21 cellular contexts compared by ENCODE assay signal in the genomic region with DNA sequence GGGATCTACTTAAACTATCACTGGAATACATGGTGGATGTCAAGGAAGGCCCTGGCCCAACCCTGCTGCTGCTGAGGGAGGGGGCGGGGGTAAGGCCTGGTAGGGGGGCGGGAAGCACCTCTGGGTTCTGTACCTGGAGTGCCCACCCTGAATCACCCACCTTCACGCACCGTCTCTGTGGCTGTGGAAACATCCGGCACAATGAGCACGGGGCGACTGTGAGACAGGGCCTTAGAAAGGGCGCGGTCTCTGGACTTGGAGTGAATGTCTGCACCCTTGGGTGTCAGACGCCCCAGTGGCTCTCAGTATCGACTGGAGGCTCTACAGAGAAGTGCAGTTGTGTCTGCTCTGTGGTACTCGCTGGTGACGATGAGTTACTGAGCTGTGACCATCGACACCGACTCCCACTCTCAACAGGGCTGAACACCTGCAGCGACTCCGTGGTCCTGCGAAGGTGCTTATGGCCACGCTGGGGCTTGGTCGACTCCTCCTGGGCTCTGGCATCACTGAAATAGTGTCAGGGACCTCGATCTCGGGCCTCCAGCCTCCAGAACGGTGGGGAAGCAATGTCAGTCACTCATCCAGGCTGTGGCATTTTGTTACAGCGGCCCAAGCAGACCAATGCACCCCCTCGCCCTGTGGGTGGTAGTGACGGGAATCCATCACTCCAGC. TPM values are rescaled to one million over a fixed set of nuclear protein-coding genes. Genes with fewer than 3 reads are reported as not detected.
DNase-seq lines count a peak whose midpoint lies in the region; ATAC-seq, FAIRE-seq and TF ChIP-seq lines count a peak whose summit lies in the region.
"Had no signal": no experiment of that assay in that cellular context is flagged by ENCODE, and none has a peak within 500 bp of the region (broad histone marks: within the 10 kb centered on the region; RNA-seq: fewer than 3 reads in every experiment).

No MANE protein-coding gene starts in this region.

- no peak overlapping the region for H3K27ac ChIP-seq in right atrium auricular region
- no peak overlapping the region for H3K27ac ChIP-seq in K562 (ENCODE audit: extremely low read depth, low read depth, low read length)
- no peak overlapping the region for H3K27ac ChIP-seq in aorta (ENCODE audit: low read depth in 1 of 2, low read length in 2 of 2)
- H3K27ac ChIP-seq: A549 had no signal

- CTCF ChIA-PET in K562 (lab: Yijun Ruan, JAX; ENCODE audit: low intra/inter-chr PET ratio), result interaction anchor here (0.9 to 1.4 kb wide), 2 partner anchors 29 to 465 kb away, joined by 4 to 7 read pairs; no protein-coding TSS in a partner anchor

- intact Hi-C loops in Right ventricle myocardium superior (cut with DNase I), result no loop called here
- intact Hi-C loops in K562 (cut with micrococcal nuclease), result no loop called here
- intact Hi-C loops in left colon (cut with DNase I, micrococcal nuclease), result no loop called here
- intact Hi-C loops in aorta (cut with DNase I), result no loop called here

- H3K9me3 Mint-ChIP-seq in activated T-cell treated with anti-CD3 and anti-CD28 coated beads, Interleukin-2, amount 50 U/mL, for 24 hours, result no peaks in the 10 kb centered on the region
- H3K9me3 Mint-ChIP-seq: CD4-positive, alpha-beta T cell; H9 had no signal

- BruUV-seq in K562 (replicated peaks; lab: Mats Ljungman, UMichigan), result no TSS peak

- H3K4me1 ChIP-seq in right atrium auricular region (no peaks in the 10 kb centered on the region), K562 (replicated peaks in 1 of 2; ENCODE audit: control insufficient read depth in 2 of 2, insufficient read depth in 2 of 2, low read length in 2 of 2) (peaks cover 6 to 59% of the 10 kb centered on the region in 2 experiments; a peak in 4 of 5 replicates), aorta (ENCODE audit: control insufficient read depth in 1 of 2, insufficient read depth in 2 of 2, low read length in 2 of 2) (no peaks in the 10 kb centered on the region)

- no peak overlapping the region for H3K4me2 ChIP-seq in K562 (ENCODE audit: insufficient read depth, low read length)
- H3K4me2 ChIP-seq: A549 had no signal

- no peak overlapping the region for H3K4me3 Mint-ChIP-seq in activated T-cell treated with anti-CD3 and anti-CD28 coated beads, Interleukin-2, amount 50 U/mL, for 24 hours
- H3K4me3 Mint-ChIP-seq: CD4-positive, alpha-beta T cell; H9 had no signal

- peaks cover 9% of the 10 kb centered on the region for H3K4me1 Mint-ChIP-seq in activated T-cell treated with anti-CD3 and anti-CD28 coated beads, Interleukin-2, amount 50 U/mL, for 24 hours (ENCODE audit: low read depth)

- H3K9me3 ChIP-seq in right atrium auricular region (no peaks in the 10 kb centered on the region), K562 (replicated peaks; ENCODE audit: control insufficient read depth, insufficient read depth, low read depth, low read length) (no peaks in the 10 kb centered on the region), aorta (ENCODE audit: control insufficient read depth, low read length) (no peaks in the 10 kb centered on the region)
- H3K9me3 ChIP-seq: A549, Caco-2 had no signal

- in situ Hi-C loops in K562 (cut with MboI), result no loop called here

- POLR2A ChIA-PET in K562 (lab: Yijun Ruan, JAX), result no interaction called here

- H3K9me1 ChIP-seq in K562 (ENCODE audit: control insufficient read depth, insufficient read depth, low read length), result no peaks in the 10 kb centered on the region

- H2AFZ ChIP-seq in K562 (ENCODE audit: low read depth, low read length), result 0 out of 2 replicates have a peak overlapping the region, but pooled peaks have one; percentile 24

- TF ChIP-seq CTCF in right atrium auricular region (IDR thresholded peaks at IDR 0.05) (no peak), K562 (IDR thresholded peaks at IDR 0.05 in 2 of 3, conservative IDR thresholded peaks at IDR 0.05 in 1 of 3; ENCODE audit: insufficient read depth in 2 of 3, low read depth in 1 of 3, low read length in 3 of 3) (no peak)

- H3K27ac Mint-ChIP-seq in activated T-cell treated with anti-CD3 and anti-CD28 coated beads, Interleukin-2, amount 50 U/mL, for 24 hours, result no peak overlapping the region
- H3K27ac Mint-ChIP-seq: CD4-positive, alpha-beta T cell had no signal

- no peaks in the 10 kb centered on the region for H4K20me1 ChIP-seq in K562 (replicated peaks; ENCODE audit: control insufficient read depth, insufficient read depth, low read length)

- H3K79me2 ChIP-seq in K562 (ENCODE audit: control insufficient read depth, insufficient read depth, low read length), result no peaks in the 10 kb centered on the region

- H3K36me3 ChIP-seq in right atrium auricular region (no peaks in the 10 kb centered on the region), K562 (ENCODE audit: control insufficient read depth, insufficient read depth, low read length) (no peaks in the 10 kb centered on the region), aorta (ENCODE audit: control insufficient read depth in 1 of 2, insufficient read depth in 2 of 2, low read length in 1 of 2) (no peaks in the 10 kb centered on the region)

- FAIRE-seq in K562 (lab: Jason Lieb, UNC), result no peak
- FAIRE-seq: A549, G401.6 had no signal

- ATAC-seq in Right ventricle myocardium superior (ENCODE audit: poor library complexity) (no peak), K562 (0 out of 3 replicates have a peak, but pooled peaks have one; percentile 5), left colon (no peak), aorta (ENCODE audit: low FRiP score) (peak; percentile 16)

- TF ChIP-seq EP300 in K562 (IDR thresholded peaks at IDR 0.05; ENCODE audit: low read length), result no peak

- no peaks in the 10 kb centered on the region for H3K27me3 Mint-ChIP-seq in activated T-cell treated with anti-CD3 and anti-CD28 coated beads, Interleukin-2, amount 50 U/mL, for 24 hours
- H3K27me3 Mint-ChIP-seq: CD4-positive, alpha-beta T cell had no signal

- no peak for TF ChIP-seq RAD21 in K562 (CRISPR knock-in tag; conservative IDR thresholded peaks at IDR 0.05 in 1 of 2, IDR thresholded peaks at IDR 0.05 in 1 of 2)

- H3K9ac ChIP-seq in K562 (ENCODE audit: insufficient read depth in 1 of 2, low read depth in 2 of 2, low read length in 2 of 2), result peak overlapping the region in 1 of 2 experiments; percentile 68; a peak in 2 of 4 replicates

- H3K4me3 ChIP-seq in right atrium auricular region (no peak overlapping the region), K562 (no peak overlapping the region), aorta (ENCODE audit: low read length in 2 of 2) (no peak overlapping the region)
- H3K4me3 ChIP-seq: A549 had no signal

- no peaks in the 10 kb centered on the region for H3K36me3 Mint-ChIP-seq in activated T-cell treated with anti-CD3 and anti-CD28 coated beads, Interleukin-2, amount 50 U/mL, for 24 hours (ENCODE audit: low read depth)

- WGBS in K562 (ENCODE audit: insufficient coverage, low coverage, missing lambda C conversion rate), result 48% methylated on average over 26 of the region's 26 CpGs
- 88 to 90% methylated on average over 26 of the region's 26 CpGs for WGBS in aorta, 2 donors

- no peaks in the 10 kb centered on the region for H3K27me3 ChIP-seq in right atrium auricular region
- H3K27me3 ChIP-seq in K562 (ENCODE audit: control insufficient read depth in 2 of 2, insufficient read depth in 2 of 2, low read length in 2 of 2), result peaks cover 0 to 10% of the 10 kb centered on the region in 2 experiments; a peak in 2 of 5 replicates
- H3K27me3 ChIP-seq in aorta (ENCODE audit: control insufficient read depth in 1 of 2, insufficient read depth in 2 of 2, low read length in 1 of 2), result no peaks in the 10 kb centered on the region

- DNase-seq in Right ventricle myocardium superior (peak; percentile 24), right atrium auricular region (ENCODE audit: low spot score) (no peak), K562 (ENCODE audit: extremely low read depth in 1 of 4, low spot score in 3 of 4) (no peak), left colon (peak; percentile 2 to 21), aorta (peak in 1 of 2 donors; percentile 22), islet precursor cell (no peak)
- no peak for DNase-seq in activated T-cell treated with anti-CD3 and anti-CD28 coated beads, Interleukin-2, amount 50 U/mL, for 24 hours
- DNase-seq: Caco-2; CD4-positive, alpha-beta T cell; IMR-90; NCI-H1417 treated with DMSO at 0.1 percent for 48 hours; NCI-H187 treated with DMSO at 0.1 percent for 48 hours; NCI-H226; NCI-H524 treated with DMSO at 0.1 percent for 48 hours; SIG-M5 had no signal

- TF ChIP-seq POLR2A in K562 (conservative IDR thresholded peaks at IDR 0.05), result no peak

RNA-seq across cellular contexts. Expression of gene SLC6A19, which starts 25.5 kb away (rescaled TPM):
- total RNA-seq in Right ventricle myocardium superior, result not detected
- total RNA-seq in right atrium auricular region, result not detected
- total RNA-seq in K562 (2011; cell fraction: chromatin; rRNA removed; ENCODE audit: low replicate concordance), result 1.7 and 3.2 TPM in 2 replicates
- total RNA-seq in K562 (2011; cell fraction: nucleolus; rRNA removed), result 2.1 and 2.2 TPM in 2 replicates
- 1.5 and 1.6 TPM in 2 replicates for total RNA-seq in K562 (2011; cell fraction: nucleoplasm; rRNA removed)
- total RNA-seq in K562 (2014; rRNA removed), result 0.59 and 1.3 TPM in 2 replicates
- total RNA-seq in K562 (2014; rRNA removed; fragmentation: Illumina TruSeq; extraction: Trizol), result 0.26 and 0.47 TPM in 2 replicates
- total RNA-seq in K562 (2015; rRNA removed; fragmentation: Illumina TruSeq; extraction: Trizol), result 0.43 and 0.49 TPM in 2 replicates
- 1.3 and 1.6 TPM in 2 replicates for total RNA-seq in K562 (2021)
- polyA plus RNA-seq in K562 (2011; rRNA removed), result 0.26 and 0.65 TPM in 2 replicates
- polyA plus RNA-seq in K562 (2011; cell fraction: cytosol; rRNA removed), result 0.27 and 1.1 TPM in 2 replicates
- polyA plus RNA-seq in K562 (2011; cell fraction: nucleus; rRNA removed), result 1.4 and 5.0 TPM in 2 replicates
- polyA plus RNA-seq in K562 (2012), result 4.1 and 5.2 TPM in 2 replicates
- 0.74 and 1.1 TPM in 2 replicates for polyA plus RNA-seq in K562 (2014; fragmentation: Illumina TruSeq; extraction: Trizol)
- under 1 TPM; 0.03 to 0.04 TPM for polyA plus RNA-seq in K562 (2014; fragmentation: Nextera tagmentation; extraction: Ambion mirVana)
- 1.0 and 1.1 TPM in 2 replicates for polyA plus RNA-seq in K562 (2014; rRNA removed)
- 0.21 and 1.3 TPM in 2 replicates for polyA minus RNA-seq in K562 (2011; rRNA and poly(A)+ RNA removed)
- polyA minus RNA-seq in K562 (2011; cell fraction: cytosol; rRNA and poly(A)+ RNA removed), result 0.27 and 0.95 TPM in 2 replicates
- polyA minus RNA-seq in K562 (2011; cell fraction: nucleus; rRNA and poly(A)+ RNA removed), result 0.22 and 0.67 TPM in 2 replicates
- 10 to 100 TPM in 1 of 2 donors, 1 to 10 TPM in 1; 5.8 to 72.5 TPM for total RNA-seq in left colon
- under 1 TPM in 1 of 2 donors, not detected in 1; 0.12 TPM for total RNA-seq in aorta
- polyA plus RNA-seq in aorta, result 1 to 10 TPM in 1 of 2 donors, not detected in 1; 9.5 TPM
- total RNA-seq: CD4-positive, alpha-beta T cell; H9; IMR-90; MCF 10A; RPMI7951 had no signal
- polyA plus RNA-seq: BJ, IMR-90 had no signal

RNA-seq across cellular contexts. Expression of gene SLC6A18, which starts 49.2 kb away (rescaled TPM):
- total RNA-seq in Right ventricle myocardium superior, result not detected
- not detected for total RNA-seq in right atrium auricular region
- not detected in 2 replicates for total RNA-seq in K562 (2011; cell fraction: chromatin; rRNA removed; ENCODE audit: low replicate concordance)
- total RNA-seq in K562 (2011; cell fraction: nucleolus; rRNA removed), result not detected in 2 replicates
- total RNA-seq in K562 (2011; cell fraction: nucleoplasm; rRNA removed), result not detected in 2 replicates
- not detected in 2 replicates for total RNA-seq in K562 (2014; rRNA removed)
- total RNA-seq in K562 (2014; rRNA removed; fragmentation: Illumina TruSeq; extraction: Trizol), result not detected in 2 replicates
- total RNA-seq in K562 (2015; rRNA removed; fragmentation: Illumina TruSeq; extraction: Trizol), result not detected in 2 replicates
- total RNA-seq in K562 (2021), result not detected in 2 replicates
- not detected in 2 replicates for polyA plus RNA-seq in K562 (2011; rRNA removed)
- polyA plus RNA-seq in K562 (2011; cell fraction: cytosol; rRNA removed), result not detected in 2 replicates
- polyA plus RNA-seq in K562 (2011; cell fraction: nucleus; rRNA removed), result not detected in 2 replicates
- not detected in 2 replicates for polyA plus RNA-seq in K562 (2012)
- polyA plus RNA-seq in K562 (2014; fragmentation: Illumina TruSeq; extraction: Trizol), result not detected in 2 replicates
- polyA plus RNA-seq in K562 (2014; fragmentation: Nextera tagmentation; extraction: Ambion mirVana), result not detected
- polyA plus RNA-seq in K562 (2014; rRNA removed), result not detected in 2 replicates
- polyA minus RNA-seq in K562 (2011; rRNA and poly(A)+ RNA removed), result not detected in 2 replicates
- polyA minus RNA-seq in K562 (2011; cell fraction: cytosol; rRNA and poly(A)+ RNA removed), result not detected in 2 replicates
- not detected in 2 replicates for polyA minus RNA-seq in K562 (2011; cell fraction: nucleus; rRNA and poly(A)+ RNA removed)
- under 1 TPM in 1 of 2 donors, not detected in 1; 0.11 TPM for total RNA-seq in left colon
- total RNA-seq in aorta, result not detected
- not detected for polyA plus RNA-seq in aorta
- total RNA-seq: Caco-2; CD4-positive, alpha-beta T cell; H9; IMR-90; MCF 10A; RPMI7951 had no signal
- polyA plus RNA-seq: A549, BJ, IMR-90 had no signal

Comparison
In these comparisons a context has a peak if more than half of its experiments do, and no peak if none do; other contexts are left out.
1. DNase-seq: peak in Right ventricle myocardium superior (single experiment) and left colon (2 of 2); none in right atrium auricular region (single experiment), K562 (0 of 4), islet precursor cell (single experiment) and activated T-cell treated with anti-CD3 and anti-CD28 coated beads, Interleukin-2, amount 50 U/mL, for 24 hours (single experiment).
2. ATAC-seq: peak in K562 (single experiment) and aorta (single experiment); none in Right ventricle myocardium superior (single experiment) and left colon (single experiment).